In genomic region chr6:21987501-21987957, GRCh38 we compare ENCODE assay signal across 8 cellular contexts.
DNase-seq lines count a peak whose midpoint lies in the region; ATAC-seq and TF ChIP-seq lines count a peak whose summit lies in the region.

No MANE protein-coding gene starts in this region.

- CTCF ChIA-PET in activated CD4-positive, alpha-beta T cell treated with anti-CD3 and anti-CD28 coated beads, Interleukin-2, amount 10 ng/mL, durations not matched to agents 7 days and 5 days (lab: Charles Lee) = no interaction called here
- CTCF ChIA-PET in PC-3 (lab: Charles Lee) = no interaction called here

- H3K18ac ChIP-seq in mesenchymal stem cell (ENCODE audit: low read depth in 1 of 2, low read length in 2 of 2) = no peak overlapping the region

- POLR2A ChIA-PET in activated CD4-positive, alpha-beta T cell treated with anti-CD3 and anti-CD28 coated beads, Interleukin-2, amount 10 ng/mL, durations not matched to agents 7 days and 5 days (lab: Charles Lee) = no interaction called here
- POLR2A ChIA-PET in PC-3 (lab: Charles Lee; ENCODE audit: unreplicated experiment) = no interaction called here

- H3K4me2 ChIP-seq in PC-3 (ENCODE audit: low read length) (peak overlapping the region; percentile 45), mesenchymal stem cell (ENCODE audit: low read length, poor library complexity, severe bottlenecking) (peak overlapping the region; percentile 54)

- no peak overlapping the region for H3K23ac ChIP-seq in mesenchymal stem cell (ENCODE audit: low read length in 2 of 2)

- H3K4me1 ChIP-seq in PC-3 (ENCODE audit: insufficient read depth, low read length) = peaks cover 24% of the 10 kb centered on the region
- peaks cover 2% of the 10 kb centered on the region for H3K4me1 ChIP-seq in mesenchymal stem cell (ENCODE audit: control insufficient read depth, insufficient read depth, low read depth, low read length)
- peaks cover 6 to 24% (median 16%) of the 10 kb centered on the region in 4 donors for H3K4me1 ChIP-seq in upper lobe of left lung

- peak overlapping the region; percentile 46 for H2AFZ ChIP-seq in PC-3 (ENCODE audit: low read length)
- no peak overlapping the region for H2AFZ ChIP-seq in mesenchymal stem cell (ENCODE audit: low read depth, low read length)

- no peaks in the 10 kb centered on the region for H3K27me3 Mint-ChIP-seq in activated CD4-positive, alpha-beta T cell treated with anti-CD3 and anti-CD28 coated beads, Interleukin-2, amount 10 ng/mL, durations not matched to agents 7 days and 5 days

- H3K36me3 Mint-ChIP-seq in activated CD4-positive, alpha-beta T cell treated with anti-CD3 and anti-CD28 coated beads, Interleukin-2, amount 10 ng/mL, durations not matched to agents 7 days and 5 days (ENCODE audit: low read depth) = no peaks in the 10 kb centered on the region

- no peaks in the 10 kb centered on the region for H3K79me2 ChIP-seq in PC-3 (ENCODE audit: low read length)

- no peak overlapping the region for H4K8ac ChIP-seq in mesenchymal stem cell (ENCODE audit: low read length)

- H3K4me3 Mint-ChIP-seq in activated CD4-positive, alpha-beta T cell treated with anti-CD3 and anti-CD28 coated beads, Interleukin-2, amount 10 ng/mL, durations not matched to agents 7 days and 5 days = no peak overlapping the region

- H3K9ac ChIP-seq in PC-3 (ENCODE audit: low read length) = peak overlapping the region; percentile 5; the same call in 1 of the 2 replicates
- peak overlapping the region; percentile 74 for H3K9ac ChIP-seq in mesenchymal stem cell (ENCODE audit: low read length)

- H3K9me3 ChIP-seq in PC-3 (ENCODE audit: low read length) (no peaks in the 10 kb centered on the region), mesenchymal stem cell (ENCODE audit: control insufficient read depth, low read length) (no peaks in the 10 kb centered on the region), upper lobe of left lung (no peaks in the 10 kb centered on the region)

- H3K36me3 ChIP-seq in PC-3 (ENCODE audit: low read depth, low read length) (no peaks in the 10 kb centered on the region), mesenchymal stem cell (ENCODE audit: control insufficient read depth in 1 of 2, insufficient read depth in 2 of 2, low read depth in 1 of 2, low read length in 2 of 2) (no peaks in the 10 kb centered on the region), upper lobe of left lung (no peaks in the 10 kb centered on the region)

- H2BK15ac ChIP-seq in mesenchymal stem cell (ENCODE audit: low read depth, poor library complexity, severe bottlenecking) = no peak overlapping the region

- ATAC-seq in HG02870 (IDR thresholded peaks at IDR 0.05; ENCODE audit: unreplicated experiment) (peak; percentile 91), PC-3 (peak; percentile 58), upper lobe of left lung (ENCODE audit: low FRiP score in 2 of 2) (peak; percentile 83 to 97)

- no peak overlapping the region for H4K91ac ChIP-seq in mesenchymal stem cell (ENCODE audit: low read length)

- H3K4ac ChIP-seq in mesenchymal stem cell (ENCODE audit: low read depth in 1 of 2, low read length in 2 of 2) = peak overlapping the region in 1 of 2 experiments; percentile 37

- no peak overlapping the region for H2BK120ac ChIP-seq in mesenchymal stem cell (ENCODE audit: low read depth, low read length)

- no peaks in the 10 kb centered on the region for H4K20me1 ChIP-seq in PC-3 (ENCODE audit: low read length)

- peaks cover 19% of the 10 kb centered on the region for H3K4me1 Mint-ChIP-seq in activated CD4-positive, alpha-beta T cell treated with anti-CD3 and anti-CD28 coated beads, Interleukin-2, amount 10 ng/mL, durations not matched to agents 7 days and 5 days

- H3F3A ChIP-seq in PC-3 (ENCODE audit: low read length, unreplicated experiment) = no peaks in the 10 kb centered on the region

- peak in 2 of 4 donors; percentile 35 to 39 for TF ChIP-seq EP300 in upper lobe of left lung (IDR thresholded peaks at IDR 0.05)

- no peaks in the 10 kb centered on the region for H3K27me3 ChIP-seq in PC-3 (ENCODE audit: low read length)
- no peaks in the 10 kb centered on the region for H3K27me3 ChIP-seq in mesenchymal stem cell (ENCODE audit: control insufficient read depth in 1 of 2, insufficient read depth in 1 of 2, low read length in 2 of 2)
- H3K27me3 ChIP-seq in upper lobe of left lung = no peaks in the 10 kb centered on the region

- TF ChIP-seq CTCF in PC-3 (conservative IDR thresholded peaks at IDR 0.05; ENCODE audit: low read depth, low read length) (no peak), upper lobe of left lung (IDR thresholded peaks at IDR 0.05) (no peak)

- H3K9me2 ChIP-seq in PC-3 (replicated peaks; ENCODE audit: low read length) = no peaks in the 10 kb centered on the region

- DNase-seq in activated CD4-positive, alpha-beta T cell treated with anti-CD3 and anti-CD28 coated beads, Interleukin-2, amount 10 ng/mL, durations not matched to agents 7 days and 5 days = peak; percentile 31
- no peak for DNase-seq in activated CD4-positive, alpha-beta T cell treated with anti-CD3 and anti-CD28 coated beads for 1 hour
- DNase-seq in PC-3 = peak; percentile 75
- peak; percentile 32 to 91 for DNase-seq in dermis microvascular lymphatic vessel endothelial cell (ENCODE audit: low read depth in 2 of 2)
- peak; percentile 94 for DNase-seq in mesenchymal stem cell
- DNase-seq in upper lobe of left lung = peak in 1 of 2 donors; percentile 77
- no peak for DNase-seq in NCI-H1048 (lab: John Stamatoyannopoulos, UW)

- no TSS peak for BruUV-seq in PC-3 (replicated peaks; lab: Mats Ljungman, UMichigan)

- no peaks in the 10 kb centered on the region for H3K79me1 ChIP-seq in mesenchymal stem cell (replicated peaks; ENCODE audit: low read length, poor library complexity, severe bottlenecking)

- no peak overlapping the region for H2BK12ac ChIP-seq in mesenchymal stem cell (ENCODE audit: low read length in 2 of 2)

- H2BK5ac ChIP-seq in mesenchymal stem cell (ENCODE audit: low read depth, low read length, poor library complexity, severe bottlenecking) = no peak overlapping the region

- peak overlapping the region; percentile 4; the same call in 1 of the 2 replicates for H3K4me3 ChIP-seq in PC-3 (ENCODE audit: low read length)
- peak overlapping the region in 1 of 2 experiments; percentile 67 for H3K4me3 ChIP-seq in mesenchymal stem cell (ENCODE audit: insufficient read depth in 1 of 2, low read depth in 1 of 2, low read length in 2 of 2)
- peak overlapping the region in 3 of 4 donors; percentile 16 to 39 (median 28) for H3K4me3 ChIP-seq in upper lobe of left lung

- intact Hi-C loops in PC-3 (cut with micrococcal nuclease) = no loop called here

- no peak overlapping the region for H3K14ac ChIP-seq in mesenchymal stem cell (ENCODE audit: low read length in 2 of 2)

- TF ChIP-seq POLR2A in upper lobe of left lung (IDR thresholded peaks at IDR 0.05) = peak in 1 of 4 donors; percentile 38

- WGBS in mesenchymal stem cell = 1% methylated on average over 6 of the region's 9 CpGs
- 1 to 5% methylated on average over 9 of the region's 9 CpGs for WGBS in upper lobe of left lung, 2 donors

- H3K27ac Mint-ChIP-seq in activated CD4-positive, alpha-beta T cell treated with anti-CD3 and anti-CD28 coated beads, Interleukin-2, amount 10 ng/mL, durations not matched to agents 7 days and 5 days = no peak overlapping the region

- H3K9me3 Mint-ChIP-seq in activated CD4-positive, alpha-beta T cell treated with anti-CD3 and anti-CD28 coated beads, Interleukin-2, amount 10 ng/mL, durations not matched to agents 7 days and 5 days = peaks cover 3% of the 10 kb centered on the region

- H2AK5ac ChIP-seq in mesenchymal stem cell (ENCODE audit: low read length, severe bottlenecking) = no peak overlapping the region

- peak overlapping the region; percentile 29 for H3K27ac ChIP-seq in PC-3 (ENCODE audit: low read length)
- no peak overlapping the region for H3K27ac ChIP-seq in mesenchymal stem cell (ENCODE audit: low read length, poor library complexity, severe bottlenecking)
- peak overlapping the region; percentile 42 to 79 (median 70) for H3K27ac ChIP-seq in upper lobe of left lung

Comparison
In these comparisons a context has a peak if more than half of its experiments do, and no peak if none do; other contexts are left out.
1. DNase-seq: peak in activated CD4-positive, alpha-beta T cell treated with anti-CD3 and anti-CD28 coated beads, Interleukin-2, amount 10 ng/mL, durations not matched to agents 7 days and 5 days (single experiment), PC-3 (single experiment), dermis microvascular lymphatic vessel endothelial cell (2 of 2) and mesenchymal stem cell (single experiment); none in activated CD4-positive, alpha-beta T cell treated with anti-CD3 and anti-CD28 coated beads for 1 hour (single experiment) and NCI-H1048 (single experiment).
2. Peak in every context shown above with its lines, with median percentiles within 50 percentile points of each other: ATAC-seq.